14 cellular contexts compared by ENCODE assay signal in genomic region chr3:150744041-150745026, GRCh38. TPM values are rescaled to one million over a fixed set of nuclear protein-coding genes. Genes with fewer than 3 reads are reported as not detected.
DNase-seq lines count a peak whose midpoint lies in the region; ATAC-seq, FAIRE-seq and TF ChIP-seq lines count a peak whose summit lies in the region.
"Had no signal": no experiment of that assay in that cellular context is flagged by ENCODE, and none has a peak within 500 bp of the region (broad histone marks: within the 10 kb centered on the region; RNA-seq: fewer than 3 reads in every experiment).

No MANE protein-coding gene starts in this region.

- H3K36me3 Mint-ChIP-seq in T-helper 1 cell treated with Interleukin-12 subunit alpha and Interleukin-12 subunit beta and Interleukin-4 antibody, amounts not matched to agents 30 μg/mL and 1 μg/mL, for 36 hours (ENCODE audit: low read depth): peaks cover 26% of the 10 kb centered on the region
- H3K36me3 Mint-ChIP-seq in activated B cell treated with CpG ODN at 0.5 μM for 24 hours (ENCODE audit: low read depth): peaks cover 49% of the 10 kb centered on the region
- peaks cover 51% of the 10 kb centered on the region for H3K36me3 Mint-ChIP-seq in stimulated activated memory B cell treated with anti-CD40 and anti-IgM and Interleukin-4, amounts not matched to agents 10 μg/mL and 1 μg/mL and 100 μg/mL, for 72 hours

- peaks cover 77% of the 10 kb centered on the region for H3K4me1 Mint-ChIP-seq in T-helper 1 cell treated with Interleukin-12 subunit alpha and Interleukin-12 subunit beta and Interleukin-4 antibody, amounts not matched to agents 30 μg/mL and 1 μg/mL, for 36 hours (ENCODE audit: low read depth)
- H3K4me1 Mint-ChIP-seq in activated B cell treated with CpG ODN at 0.5 μM for 24 hours: peaks cover 97% of the 10 kb centered on the region
- H3K4me1 Mint-ChIP-seq in stimulated activated memory B cell treated with anti-CD40 and anti-IgM and Interleukin-4, amounts not matched to agents 10 μg/mL and 1 μg/mL and 100 μg/mL, for 72 hours: peaks cover 100% of the 10 kb centered on the region

- dilution Hi-C loops in keratinocyte (cut with MboI; ENCODE audit: extremely low pct_ligation_motif_present, low sequenced_read_pairs): no loop called here

- no peak overlapping the region for H3K4me3 Mint-ChIP-seq in T-helper 1 cell treated with Interleukin-12 subunit alpha and Interleukin-12 subunit beta and Interleukin-4 antibody, amounts not matched to agents 30 μg/mL and 1 μg/mL, for 36 hours
- H3K4me3 Mint-ChIP-seq in activated B cell treated with CpG ODN at 0.5 μM for 24 hours: peak overlapping the region; percentile 16
- H3K4me3 Mint-ChIP-seq in stimulated activated memory B cell treated with anti-CD40 and anti-IgM and Interleukin-4, amounts not matched to agents 10 μg/mL and 1 μg/mL and 100 μg/mL, for 72 hours: peak overlapping the region; percentile 8

- no peak for TF ChIP-seq POLR2A in thyroid gland (IDR thresholded peaks at IDR 0.05)
- no peak for TF ChIP-seq POLR2A in body of pancreas (IDR thresholded peaks at IDR 0.05)

- peaks cover 66% of the 10 kb centered on the region for H3K79me2 ChIP-seq in keratinocyte (ENCODE audit: control insufficient read depth, insufficient read depth, low read length)

- H3K27ac ChIP-seq in keratinocyte (ENCODE audit: control insufficient read depth, insufficient read depth, low read length) (peak overlapping the region; percentile 87), thyroid gland (no peak overlapping the region), body of pancreas (peak overlapping the region in 1 of 4 donors; percentile 37)
- H3K27ac ChIP-seq: colonic mucosa had no signal

- peak; percentile 26 for ATAC-seq in activated B cell treated with CpG ODN at 0.5 μM for 24 hours (ENCODE audit: low read depth)
- no peak for ATAC-seq in stimulated activated memory B cell treated with anti-CD40 and anti-IgM and Interleukin-4, amounts not matched to agents 10 μg/mL and 1 μg/mL and 100 μg/mL, for 72 hours
- ATAC-seq in body of pancreas: no peak

- DNase-seq in T-helper 1 cell (no peak), activated B cell treated with CpG ODN at 0.5 μM for 24 hours (no peak), keratinocyte (ENCODE audit: low read depth, low spot score) (no peak), thyroid gland (no peak), body of pancreas (no peak), inferior parietal cortex (ENCODE audit: extremely low spot score) (no peak)
- DNase-seq: colonic mucosa, MV-4-11, NCI-H526, spleen had no signal

- POLR2A ChIA-PET in activated B cell treated with CpG ODN at 0.5 μM for 24 hours (lab: Charles Lee): interaction anchor here (1.9 to 6.7 kb wide), 2 partner anchors 17 to 41 kb away, joined by 4 to 65 read pairs; partner anchors contain the start of genes ERICH6 and SIAH2

- H3K27me3 ChIP-seq in keratinocyte (ENCODE audit: control insufficient read depth, extremely low read depth, insufficient read depth, low read length): no peaks in the 10 kb centered on the region
- H3K27me3 ChIP-seq in thyroid gland: no peaks in the 10 kb centered on the region
- H3K27me3 ChIP-seq in body of pancreas: no peaks in the 10 kb centered on the region
- H3K27me3 ChIP-seq: colonic mucosa, spleen had no signal

- H4K20me1 ChIP-seq in keratinocyte (ENCODE audit: control insufficient read depth, extremely low read depth, insufficient read depth, low read length): no peaks in the 10 kb centered on the region

- H3K4me1 ChIP-seq in keratinocyte (ENCODE audit: control insufficient read depth, extremely low read depth, insufficient read depth, low read length): peaks cover 31% of the 10 kb centered on the region
- peaks cover 6 to 28% of the 10 kb centered on the region in 2 donors for H3K4me1 ChIP-seq in thyroid gland
- peaks cover 67% of the 10 kb centered on the region for H3K4me1 ChIP-seq in body of pancreas

- no peaks in the 10 kb centered on the region for H3K9me1 ChIP-seq in keratinocyte (ENCODE audit: control insufficient read depth, extremely low read depth, insufficient read depth, low read length)

- H3K9ac ChIP-seq in keratinocyte (ENCODE audit: control insufficient read depth, extremely low read depth, insufficient read depth, low read length): peak overlapping the region; percentile 63

- H3K4me3 ChIP-seq in keratinocyte (ENCODE audit: control insufficient read depth in 2 of 3, extremely low read depth in 1 of 3, insufficient read depth in 2 of 3, low read depth in 1 of 3, low read length in 3 of 3): peak overlapping the region in 2 of 3 experiments; percentile 9 to 30
- no peak overlapping the region for H3K4me3 ChIP-seq in thyroid gland (replicated peaks in 1 of 3)
- H3K4me3 ChIP-seq in body of pancreas: no peak overlapping the region
- H3K4me3 ChIP-seq: colonic mucosa, spleen had no signal

- WGBS in thyroid gland, 2 donors: 76 to 77% methylated on average over 8 of the region's 8 CpGs
- WGBS in body of pancreas, 2 donors: 40% methylated on average over 8 of the region's 8 CpGs

- intact Hi-C loops in activated B cell treated with CpG ODN at 0.5 μM for 24 hours (cut with micrococcal nuclease): loop anchor here (1.0 kb wide), 1 partner anchor 10 kb away; no protein-coding TSS in a partner anchor
- intact Hi-C loops in thyroid gland (cut with DNase I): no loop called here
- intact Hi-C loops in body of pancreas (cut with DNase I): no loop called here

- H3K9me3 ChIP-seq in keratinocyte (ENCODE audit: control insufficient read depth, low read depth, low read length) (no peaks in the 10 kb centered on the region), thyroid gland (no peaks in the 10 kb centered on the region), body of pancreas (no peaks in the 10 kb centered on the region)
- H3K9me3 ChIP-seq: colonic mucosa, spleen had no signal

- no peak for FAIRE-seq in keratinocyte (lab: Jason Lieb, UNC)
- FAIRE-seq: H1 had no signal

- H2AFZ ChIP-seq in keratinocyte (ENCODE audit: control insufficient read depth, low read length): no peak overlapping the region

- peak overlapping the region; percentile 62 for H3K27ac Mint-ChIP-seq in T-helper 1 cell treated with Interleukin-12 subunit alpha and Interleukin-12 subunit beta and Interleukin-4 antibody, amounts not matched to agents 30 μg/mL and 1 μg/mL, for 36 hours
- H3K27ac Mint-ChIP-seq in activated B cell treated with CpG ODN at 0.5 μM for 24 hours: peak overlapping the region; percentile 74
- peak overlapping the region; percentile 98 for H3K27ac Mint-ChIP-seq in stimulated activated memory B cell treated with anti-CD40 and anti-IgM and Interleukin-4, amounts not matched to agents 10 μg/mL and 1 μg/mL and 100 μg/mL, for 72 hours

- CTCF ChIA-PET in activated B cell treated with CpG ODN at 0.5 μM for 24 hours (lab: Charles Lee): interaction anchor here (1.3 kb wide), 1 partner anchor 11 kb away, joined by 3 read pairs; no protein-coding TSS in a partner anchor

- TF ChIP-seq CTCF in activated B cell treated with CpG ODN at 0.5 μM for 24 hours (IDR thresholded peaks at IDR 0.05) (no peak), keratinocyte (optimal IDR thresholded peaks at IDR 0.05 in 1 of 3, IDR thresholded peaks at IDR 0.05 in 1 of 3, conservative IDR thresholded peaks at IDR 0.05 in 1 of 3; ENCODE audit: extremely low read depth in 1 of 3, insufficient read depth in 2 of 3, low read length in 3 of 3) (no peak), thyroid gland (IDR thresholded peaks at IDR 0.05) (no peak), body of pancreas (IDR thresholded peaks at IDR 0.05) (no peak)

- no peaks in the 10 kb centered on the region for H3K9me3 Mint-ChIP-seq in T-helper 1 cell treated with Interleukin-12 subunit alpha and Interleukin-12 subunit beta and Interleukin-4 antibody, amounts not matched to agents 30 μg/mL and 1 μg/mL, for 36 hours
- H3K9me3 Mint-ChIP-seq in activated B cell treated with CpG ODN at 0.5 μM for 24 hours: no peaks in the 10 kb centered on the region
- H3K9me3 Mint-ChIP-seq in stimulated activated memory B cell treated with anti-CD40 and anti-IgM and Interleukin-4, amounts not matched to agents 10 μg/mL and 1 μg/mL and 100 μg/mL, for 72 hours: no peaks in the 10 kb centered on the region

- peak overlapping the region; percentile 58 for H3K4me2 ChIP-seq in keratinocyte (ENCODE audit: control insufficient read depth, extremely low read depth, insufficient read depth, low read depth, low read length)

- H3K36me3 ChIP-seq in keratinocyte (ENCODE audit: control insufficient read depth in 2 of 2, extremely low read depth in 1 of 2, insufficient read depth in 2 of 2, low read length in 2 of 2): peaks cover 11 to 12% of the 10 kb centered on the region in 2 experiments
- peaks cover 0 to 4% of the 10 kb centered on the region in 2 donors for H3K36me3 ChIP-seq in thyroid gland
- H3K36me3 ChIP-seq in body of pancreas (replicated peaks in 1 of 2; ENCODE audit: insufficient read depth in 1 of 2, low read depth in 2 of 2): no peaks in the 10 kb centered on the region
- H3K36me3 ChIP-seq: colonic mucosa had no signal

- H3K27me3 Mint-ChIP-seq in T-helper 1 cell treated with Interleukin-12 subunit alpha and Interleukin-12 subunit beta and Interleukin-4 antibody, amounts not matched to agents 30 μg/mL and 1 μg/mL, for 36 hours (ENCODE audit: low read depth): no peaks in the 10 kb centered on the region
- no peaks in the 10 kb centered on the region for H3K27me3 Mint-ChIP-seq in activated B cell treated with CpG ODN at 0.5 μM for 24 hours
- H3K27me3 Mint-ChIP-seq in stimulated activated memory B cell treated with anti-CD40 and anti-IgM and Interleukin-4, amounts not matched to agents 10 μg/mL and 1 μg/mL and 100 μg/mL, for 72 hours: no peaks in the 10 kb centered on the region

RNA-seq across cellular contexts. Expression of gene SIAH2, which starts 18.6 kb away (rescaled TPM):
- 44.5 and 44.7 TPM in 2 replicates for total RNA-seq in activated B cell treated with CpG ODN at 0.5 μM for 24 hours
- polyA plus RNA-seq in keratinocyte: 32.5 to 65.7 TPM (median 44.8 TPM) in 3 replicates
- polyA plus RNA-seq in keratinocyte (2011; ENCODE audit: low read depth): 12.0 TPM
- 51.5 and 97.0 TPM in 2 replicates for polyA plus RNA-seq in keratinocyte (2011; cell fraction: cytosol; rRNA removed)
- 42.4 and 77.3 TPM in 2 replicates for polyA plus RNA-seq in keratinocyte (2011; cell fraction: nucleus; rRNA removed)
- polyA plus RNA-seq in keratinocyte (2012; ENCODE audit: low replicate concordance): 24.0 and 37.9 TPM in 2 replicates
- 80.2 to 214 TPM (median 148 TPM) in 3 replicates for polyA minus RNA-seq in keratinocyte
- 47.4 TPM for polyA minus RNA-seq in keratinocyte (2011; cell fraction: cytosol; rRNA and poly(A)+ RNA removed)
- polyA minus RNA-seq in keratinocyte (2011; cell fraction: nucleus; rRNA and poly(A)+ RNA removed): 24.1 and 25.4 TPM in 2 replicates
- 10 to 100 TPM; 17.8 to 29.0 (median 20.4) TPM for total RNA-seq in thyroid gland
- total RNA-seq in body of pancreas: 10 to 100 TPM; 17.1 to 30.3 TPM

RNA-seq across cellular contexts. Expression of gene ERICH6, which starts 40.6 kb away (rescaled TPM):
- not detected in 2 replicates for total RNA-seq in activated B cell treated with CpG ODN at 0.5 μM for 24 hours
- 0.03 TPM in 2 of 3 replicates, not detected in the other for polyA plus RNA-seq in keratinocyte
- polyA plus RNA-seq in keratinocyte (2011; ENCODE audit: low read depth): not detected
- polyA plus RNA-seq in keratinocyte (2011; cell fraction: cytosol; rRNA removed): not detected in 2 replicates
- polyA plus RNA-seq in keratinocyte (2011; cell fraction: nucleus; rRNA removed): 0.06 TPM in 1 of 2 replicates, not detected in the other
- not detected in 2 replicates for polyA plus RNA-seq in keratinocyte (2012; ENCODE audit: low replicate concordance)
- not detected in 3 replicates for polyA minus RNA-seq in keratinocyte
- not detected for polyA minus RNA-seq in keratinocyte (2011; cell fraction: cytosol; rRNA and poly(A)+ RNA removed)
- polyA minus RNA-seq in keratinocyte (2011; cell fraction: nucleus; rRNA and poly(A)+ RNA removed): not detected in 2 replicates
- total RNA-seq in thyroid gland: under 1 TPM in 2 of 4 donors, not detected in 2; 0.11 to 0.27 TPM
- total RNA-seq in body of pancreas: under 1 TPM in 1 of 2 donors, not detected in 1; 0.26 TPM
- total RNA-seq: A172, colonic mucosa, H1, spleen had no signal
- polyA plus RNA-seq: H1, spleen had no signal

Comparison
In these comparisons a context has a peak if more than half of its experiments do, and no peak if none do; other contexts are left out.
1. H3K4me3 ChIP-seq: peak in keratinocyte (2 of 3); none in thyroid gland (0 of 3) and body of pancreas (0 of 2).
2. Peak in every context shown above with its lines, with median percentiles within 50 percentile points of each other: H3K27ac Mint-ChIP-seq.